Comparison of ENCODE assay signal across 8 cellular contexts in genomic region chr6:109440325-109441068, GRCh38. TPM values are rescaled to one million over a fixed set of nuclear protein-coding genes. Genes with fewer than 3 reads are reported as not detected.
DNase-seq lines count a peak whose midpoint lies in the region; ATAC-seq and TF ChIP-seq lines count a peak whose summit lies in the region.

PPIL6 (minus strand) TSS chr6:109440628; CDS start chr6:109440590, 38 bp downstream.
A gene with protein sequence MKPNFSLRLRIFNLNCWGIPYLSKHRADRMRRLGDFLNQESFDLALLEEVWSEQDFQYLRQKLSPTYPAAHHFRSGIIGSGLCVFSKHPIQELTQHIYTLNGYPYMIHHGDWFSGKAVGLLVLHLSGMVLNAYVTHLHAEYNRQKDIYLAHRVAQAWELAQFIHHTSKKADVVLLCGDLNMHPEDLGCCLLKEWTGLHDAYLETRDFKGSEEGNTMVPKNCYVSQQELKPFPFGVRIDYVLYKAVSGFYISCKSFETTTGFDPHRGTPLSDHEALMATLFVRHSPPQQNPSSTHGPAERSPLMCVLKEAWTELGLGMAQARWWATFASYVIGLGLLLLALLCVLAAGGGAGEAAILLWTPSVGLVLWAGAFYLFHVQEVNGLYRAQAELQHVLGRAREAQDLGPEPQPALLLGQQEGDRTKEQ (plus strand): TSS chr6:109440724. CDS start chr6:109441122, 398 bp downstream.

- H3K4me1 ChIP-seq in OCI-LY1 (ENCODE audit: insufficient read depth, low read length, severe bottlenecking) (peaks cover 17% of the 10 kb centered on the region), esophagus (ENCODE audit: control insufficient read depth in 2 of 2, insufficient read depth in 2 of 2, low read length in 1 of 2) (peaks cover 7 to 23% of the 10 kb centered on the region in 2 donors), muscle layer of duodenum (ENCODE audit: control insufficient read depth in 1 of 2, insufficient read depth in 2 of 2, low read length in 2 of 2) (peaks cover 6 to 12% of the 10 kb centered on the region in 2 donors)

- no peaks in the 10 kb centered on the region for H4K20me1 ChIP-seq in OCI-LY1 (ENCODE audit: insufficient read depth, low read length)

- 0 to 1% methylated on average over 86 to 103 of the region's 103 CpGs for WGBS in esophagus, 2 donors

- H3K27me3 ChIP-seq in OCI-LY1 (ENCODE audit: insufficient read depth, low read length) (no peaks in the 10 kb centered on the region), esophagus (ENCODE audit: control insufficient read depth in 1 of 2, insufficient read depth in 2 of 2, low read length in 2 of 2) (no peaks in the 10 kb centered on the region), muscle layer of duodenum (ENCODE audit: low read depth, low read length) (no peaks in the 10 kb centered on the region)

- H3K9me2 ChIP-seq in OCI-LY1 (ENCODE audit: low read depth, low read length), result no peaks in the 10 kb centered on the region

- peak within 1 kb of the TSS; percentile 70 for H3K4me2 ChIP-seq in OCI-LY1 (ENCODE audit: low read length)

- H3K27ac ChIP-seq in OCI-LY1 (ENCODE audit: low read depth, low read length, poor library complexity, severe bottlenecking) (no peak within 1 kb of the TSS), esophagus (ENCODE audit: low read depth in 2 of 2, low read length in 1 of 2) (peak within 1 kb of the TSS; percentile 77 to 91), muscle layer of duodenum (ENCODE audit: low read length) (peak within 1 kb of the TSS; percentile 31)

- DNase-seq in D341Med (ENCODE audit: low spot score) (peak; percentile 98), HS-27A (ENCODE audit: low read depth) (peak; percentile 57)
- DNase-seq in activated T-cell treated with anti-CD3 and anti-CD28 coated beads, Interleukin-2, amount 50 U/mL, for 1 hour, result peak; percentile 85
- peak; percentile 57 for DNase-seq in stimulated activated CD8-positive, alpha-beta memory T cell treated with anti-CD3 and anti-CD28 coated beads, Interleukin-7, amount 100 ng/mL, for 24 hours (ENCODE audit: low read depth)

- peak within 1 kb of the TSS; percentile 75 for H3K9ac ChIP-seq in OCI-LY1 (ENCODE audit: low read length)

- TF ChIP-seq CTCF in OCI-LY1 (IDR thresholded peaks at IDR 0.05; ENCODE audit: low read length), result peak; percentile 4

- no peaks in the 10 kb centered on the region for H3F3A ChIP-seq in OCI-LY1 (ENCODE audit: insufficient read depth, low read length)

- H3K4me3 ChIP-seq in OCI-LY1 (ENCODE audit: low read depth, low read length, poor library complexity, severe bottlenecking) (peak within 1 kb of the TSS; percentile 71), esophagus (ENCODE audit: low read depth in 1 of 2, low read length in 2 of 2) (peak within 1 kb of the TSS; percentile 66 to 84), muscle layer of duodenum (ENCODE audit: low read depth in 1 of 2, low read length in 2 of 2) (peak within 1 kb of the TSS; percentile 66 to 90)

- H3K9me3 ChIP-seq in OCI-LY1 (ENCODE audit: low read length) (no peaks in the 10 kb centered on the region), esophagus (ENCODE audit: control insufficient read depth in 2 of 2, insufficient read depth in 1 of 2, low read depth in 1 of 2, low read length in 1 of 2) (no peaks in the 10 kb centered on the region), muscle layer of duodenum (ENCODE audit: control insufficient read depth in 1 of 2, low read length in 2 of 2) (no peaks in the 10 kb centered on the region)

- no peaks in the 10 kb centered on the region for H3K79me2 ChIP-seq in OCI-LY1 (ENCODE audit: insufficient read depth, low read length)

- H2AFZ ChIP-seq in OCI-LY1 (ENCODE audit: low read length), result no peak within 1 kb of the TSS

- peak; percentile 77 for ATAC-seq in GM19468 (IDR thresholded peaks at IDR 0.05; ENCODE audit: extremely low read depth, unreplicated experiment)

- H3K36me3 ChIP-seq in OCI-LY1 (ENCODE audit: insufficient read depth, low read length) (peaks cover 37% of the 10 kb centered on the region), esophagus (ENCODE audit: control insufficient read depth in 2 of 2, insufficient read depth in 2 of 2, low read length in 1 of 2) (peaks cover 6 to 24% of the 10 kb centered on the region in 2 donors), muscle layer of duodenum (ENCODE audit: control insufficient read depth in 1 of 2, insufficient read depth in 2 of 2, low read length in 2 of 2) (peaks cover 12 to 23% of the 10 kb centered on the region in 2 donors)

RNA-seq across cellular contexts. Expression of gene PPIL6, which starts in this region (rescaled TPM):
- polyA plus RNA-seq in esophagus, result under 1 TPM; 0.16 to 0.82 TPM

RNA-seq across cellular contexts. Expression of the second gene that starts in this region (rescaled TPM):
- polyA plus RNA-seq in esophagus, result 10 to 100 TPM; 22.9 to 25.5 TPM
